In genomic region chr1:148081205-148081604, GRCh38 we compare ENCODE assay signal across 8 cellular contexts.
A peak's percentile ranks its signal among the peaks of the same experiment; 100 is the strongest.
DNase-seq lines count a peak whose midpoint lies in the region; ATAC-seq and TF ChIP-seq lines count a peak whose summit lies in the region.
"Not testable (repeated sequence)": the region's sequence is repeated elsewhere in the genome, so short reads cannot be mapped to it uniquely, and the experiment has no call there.

No MANE protein-coding gene starts in this region.

- not testable (repeated sequence) for H3K4me1 Mint-ChIP-seq in activated naive CD8-positive, alpha-beta T cell treated with anti-CD3 and anti-CD28 coated beads, Interleukin-2, amount 10 ng/mL, durations not matched to agents 7 days and 5 days; naive thymus-derived CD8-positive, alpha-beta T cell

- H3K4me3 Mint-ChIP-seq in activated naive CD8-positive, alpha-beta T cell treated with anti-CD3 and anti-CD28 coated beads, Interleukin-2, amount 10 ng/mL, durations not matched to agents 7 days and 5 days; naive thymus-derived CD8-positive, alpha-beta T cell: not testable (repeated sequence)

- H3K4me3 ChIP-seq in upper lobe of right lung, result not testable (repeated sequence)

- H3K36me3 Mint-ChIP-seq in activated naive CD8-positive, alpha-beta T cell treated with anti-CD3 and anti-CD28 coated beads, Interleukin-2, amount 10 ng/mL, durations not matched to agents 7 days and 5 days; naive thymus-derived CD8-positive, alpha-beta T cell: not testable (repeated sequence)

- not testable (repeated sequence) for DNase-seq in activated naive CD8-positive, alpha-beta T cell treated with anti-CD3 and anti-CD28 coated beads, Interleukin-2, amount 10 ng/mL, durations not matched to agents 7 days and 5 days; left cardiac atrium; naive thymus-derived CD8-positive, alpha-beta T cell; upper lobe of right lung

- peak; percentile 63 for ATAC-seq in GM18502 (IDR thresholded peaks at IDR 0.05; ENCODE audit: poor library complexity, unreplicated experiment)
- peak; percentile 79 for ATAC-seq in GM21619 (IDR thresholded peaks at IDR 0.05; ENCODE audit: unreplicated experiment)
- ATAC-seq in HG03060 (IDR thresholded peaks at IDR 0.05; ENCODE audit: low read depth, unreplicated experiment), result peak; percentile 54
- ATAC-seq in SK-N-SH treated with all-trans-retinoic acid at 6 μM for 48 hours, result peak; percentile 89
- peak; percentile 43 for ATAC-seq in activated naive CD8-positive, alpha-beta T cell treated with anti-CD3 and anti-CD28 coated beads, Interleukin-2, amount 10 ng/mL, durations not matched to agents 7 days and 5 days (ENCODE audit: low read depth)
- peak; percentile 75 to 76 for ATAC-seq in left cardiac atrium
- peak; percentile 69 for ATAC-seq in naive thymus-derived CD8-positive, alpha-beta T cell
- ATAC-seq in upper lobe of right lung, result peak; percentile 96

- H3K27ac Mint-ChIP-seq in activated naive CD8-positive, alpha-beta T cell treated with anti-CD3 and anti-CD28 coated beads, Interleukin-2, amount 10 ng/mL, durations not matched to agents 7 days and 5 days; naive thymus-derived CD8-positive, alpha-beta T cell: not testable (repeated sequence)

- H3K4me1 ChIP-seq in upper lobe of right lung, result not testable (repeated sequence)

- H3K27ac ChIP-seq in upper lobe of right lung, result not testable (repeated sequence)

- H3K27me3 ChIP-seq in upper lobe of right lung, result not testable (repeated sequence)

- H3K36me3 ChIP-seq in upper lobe of right lung, result not testable (repeated sequence)

- POLR2A ChIA-PET in activated naive CD8-positive, alpha-beta T cell treated with anti-CD3 and anti-CD28 coated beads, Interleukin-2, amount 10 ng/mL, durations not matched to agents 7 days and 5 days (lab: Charles Lee); naive thymus-derived CD8-positive, alpha-beta T cell (lab: Charles Lee): not testable (repeated sequence)

- H3K27me3 Mint-ChIP-seq in activated naive CD8-positive, alpha-beta T cell treated with anti-CD3 and anti-CD28 coated beads, Interleukin-2, amount 10 ng/mL, durations not matched to agents 7 days and 5 days; naive thymus-derived CD8-positive, alpha-beta T cell: not testable (repeated sequence)

- not testable (repeated sequence) for TF ChIP-seq CTCF in upper lobe of right lung (IDR thresholded peaks at IDR 0.05)

- not testable (repeated sequence) for H3K9me3 Mint-ChIP-seq in activated naive CD8-positive, alpha-beta T cell treated with anti-CD3 and anti-CD28 coated beads, Interleukin-2, amount 10 ng/mL, durations not matched to agents 7 days and 5 days; naive thymus-derived CD8-positive, alpha-beta T cell

- H3K9me3 ChIP-seq in upper lobe of right lung, result not testable (repeated sequence)

- intact Hi-C loops in left cardiac atrium (cut with DNase I); upper lobe of right lung (cut with DNase I): not testable (repeated sequence)

Comparison
In these comparisons a context has a peak if more than half of its experiments do, and no peak if none do; other contexts are left out.
1. ATAC-seq: peak in every context shown above with its lines; median percentile 96 in upper lobe of right lung; 89 in SK-N-SH treated with all-trans-retinoic acid at 6 μM for 48 hours; 79 in GM21619; 76 in left cardiac atrium; 69 in naive thymus-derived CD8-positive, alpha-beta T cell; 63 in GM18502; 54 in HG03060; 43 in activated naive CD8-positive, alpha-beta T cell treated with anti-CD3 and anti-CD28 coated beads, Interleukin-2, amount 10 ng/mL, durations not matched to agents 7 days and 5 days.